ENCODE assay signal across 8 cellular contexts in the genomic region with DNA sequence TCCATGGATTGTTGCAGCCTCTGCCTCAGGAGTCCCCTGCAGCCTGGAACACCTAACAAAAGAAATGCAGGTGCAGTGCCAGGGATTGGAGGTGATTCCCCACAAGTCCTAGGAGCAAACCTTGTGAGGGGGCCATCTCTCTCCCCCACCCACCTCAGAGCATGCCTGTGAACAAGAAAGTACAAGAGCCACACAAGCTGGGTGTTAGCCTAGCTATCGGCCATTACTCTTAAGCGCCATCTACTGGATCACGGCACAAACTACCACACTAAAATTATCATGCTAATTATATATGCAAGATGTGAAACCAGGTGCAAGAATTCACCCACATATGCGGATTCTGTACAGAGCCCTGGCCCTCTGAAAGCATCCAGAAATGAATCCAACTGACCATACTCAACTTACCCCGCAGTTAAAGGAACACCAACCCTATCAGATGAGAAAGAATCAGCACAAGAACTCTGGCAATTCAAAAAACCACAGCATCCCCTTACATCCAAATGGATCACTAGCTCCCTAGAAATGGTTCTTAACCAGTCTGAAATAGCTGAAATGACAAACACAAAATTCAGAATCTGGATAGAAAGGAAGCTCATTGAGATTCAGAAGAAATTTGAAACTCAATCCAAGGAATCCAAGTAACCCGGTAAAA. TPM values are rescaled to one million over a fixed set of nuclear protein-coding genes. Genes with fewer than 3 reads are reported as not detected.
DNase-seq lines count a peak whose midpoint lies in the region; ATAC-seq and TF ChIP-seq lines count a peak whose summit lies in the region.

No MANE protein-coding gene starts in this region.

- H2AFZ ChIP-seq in OCI-LY1 (ENCODE audit: low read length) (no peak overlapping the region), osteoblast (ENCODE audit: low read length) (no peak overlapping the region)

- H4K20me1 ChIP-seq in OCI-LY1 (ENCODE audit: insufficient read depth, low read length) (no peaks in the 10 kb centered on the region), osteoblast (ENCODE audit: insufficient read depth, low read length) (no peaks in the 10 kb centered on the region)

- H3K27me3 ChIP-seq in OCI-LY1 (ENCODE audit: insufficient read depth, low read length) (no peaks in the 10 kb centered on the region), osteoblast (ENCODE audit: insufficient read depth, low read length) (no peaks in the 10 kb centered on the region)

- H3K4me1 ChIP-seq in OCI-LY1 (ENCODE audit: insufficient read depth, low read length, severe bottlenecking): no peaks in the 10 kb centered on the region
- peaks cover 32% of the 10 kb centered on the region for H3K4me1 ChIP-seq in osteoblast (ENCODE audit: insufficient read depth, low read length)

- H3K4me3 ChIP-seq in OCI-LY1 (ENCODE audit: low read depth, low read length, poor library complexity, severe bottlenecking) (no peak overlapping the region), foreskin fibroblast (ENCODE audit: low read depth in 1 of 2, low read length in 2 of 2) (no peak overlapping the region), osteoblast (ENCODE audit: insufficient read depth, low read length) (no peak overlapping the region)

- H3K9me2 ChIP-seq in OCI-LY1 (ENCODE audit: low read depth, low read length): no peaks in the 10 kb centered on the region

- no peaks in the 10 kb centered on the region for H3K79me2 ChIP-seq in OCI-LY1 (ENCODE audit: insufficient read depth, low read length)
- no peaks in the 10 kb centered on the region for H3K79me2 ChIP-seq in osteoblast (ENCODE audit: insufficient read depth, low read length)

- TF ChIP-seq CTCF in OCI-LY1 (IDR thresholded peaks at IDR 0.05; ENCODE audit: low read length) (peak; percentile 79), foreskin fibroblast (IDR thresholded peaks at IDR 0.05; ENCODE audit: low read depth, low read length) (peak; percentile 76), osteoblast (IDR thresholded peaks at IDR 0.05; ENCODE audit: extremely low read depth, low read depth, low read length) (peak; percentile 79)

- no peaks in the 10 kb centered on the region for H3K36me3 ChIP-seq in OCI-LY1 (ENCODE audit: insufficient read depth, low read length)
- H3K36me3 ChIP-seq in osteoblast (ENCODE audit: insufficient read depth, low read length): no peaks in the 10 kb centered on the region

- H3K4me2 ChIP-seq in OCI-LY1 (ENCODE audit: low read length) (no peak overlapping the region), osteoblast (ENCODE audit: insufficient read depth, low read length) (peak overlapping the region; percentile 46)

- H3K27ac ChIP-seq in OCI-LY1 (ENCODE audit: low read depth, low read length, poor library complexity, severe bottlenecking) (no peak overlapping the region), osteoblast (ENCODE audit: low read depth, low read length) (no peak overlapping the region)

- H3K4me1 Mint-ChIP-seq in activated T-cell treated with anti-CD3 and anti-CD28 coated beads, Interleukin-2, amount 50 U/mL, for 72 hours (ENCODE audit: low read depth): peaks cover 8% of the 10 kb centered on the region

- ATAC-seq in GM18909 (IDR thresholded peaks at IDR 0.05; ENCODE audit: poor library complexity, unreplicated experiment): peak; percentile 81
- ATAC-seq in activated T-cell treated with anti-CD3 and anti-CD28 coated beads, Interleukin-2, amount 50 U/mL, for 72 hours (replicated peaks in 1 of 2): peak; percentile 83 to 84
- no peak for ATAC-seq in HG03457 (IDR thresholded peaks at IDR 0.05; ENCODE audit: unreplicated experiment)

- no peak overlapping the region for H3K9ac ChIP-seq in OCI-LY1 (ENCODE audit: low read length)

- DNase-seq in CD1c-positive myeloid dendritic cell (ENCODE audit: extremely low spot score) (peak; percentile 74), HS-5 (ENCODE audit: low read depth) (peak; percentile 45), foreskin fibroblast (peak in 1 of 2 donors; percentile 77), osteoblast (ENCODE audit: insufficient read length, low spot score, missing footprints) (peak; percentile 80)
- peak; percentile 48 to 57 for DNase-seq in activated T-cell treated with anti-CD3 and anti-CD28 coated beads, Interleukin-2, amount 50 U/mL, for 72 hours

- no peak overlapping the region for H3K4me3 Mint-ChIP-seq in activated T-cell treated with anti-CD3 and anti-CD28 coated beads, Interleukin-2, amount 50 U/mL, for 72 hours

- H3K36me3 Mint-ChIP-seq in activated T-cell treated with anti-CD3 and anti-CD28 coated beads, Interleukin-2, amount 50 U/mL, for 72 hours (ENCODE audit: insufficient read depth in 2 of 2): no peaks in the 10 kb centered on the region

- no peaks in the 10 kb centered on the region for H3F3A ChIP-seq in OCI-LY1 (ENCODE audit: insufficient read depth, low read length)

- H3K27ac Mint-ChIP-seq in activated T-cell treated with anti-CD3 and anti-CD28 coated beads, Interleukin-2, amount 50 U/mL, for 72 hours: no peak overlapping the region

- H3K27me3 Mint-ChIP-seq in activated T-cell treated with anti-CD3 and anti-CD28 coated beads, Interleukin-2, amount 50 U/mL, for 72 hours (ENCODE audit: low read depth): peaks cover 15% of the 10 kb centered on the region

- H3K9me3 ChIP-seq in OCI-LY1 (ENCODE audit: low read length) (no peaks in the 10 kb centered on the region), osteoblast (ENCODE audit: low read depth, low read length) (no peaks in the 10 kb centered on the region)

- H3K9me3 Mint-ChIP-seq in activated T-cell treated with anti-CD3 and anti-CD28 coated beads, Interleukin-2, amount 50 U/mL, for 72 hours: no peaks in the 10 kb centered on the region

RNA-seq across cellular contexts. Expression of gene PRSS3, which starts 16.5 kb away (rescaled TPM):
- total RNA-seq in activated T-cell treated with anti-CD3 and anti-CD28 coated beads, Interleukin-2, amount 50 U/mL, for 72 hours: not detected
- 2.2 and 3.5 TPM in 2 replicates for total RNA-seq in osteoblast

RNA-seq across cellular contexts. Expression of gene UBE2R2, which starts 38.1 kb away (rescaled TPM):
- total RNA-seq in activated T-cell treated with anti-CD3 and anti-CD28 coated beads, Interleukin-2, amount 50 U/mL, for 72 hours: 10 to 100 TPM; 58.1 to 59.7 TPM
- total RNA-seq in osteoblast: 21.4 and 22.4 TPM in 2 replicates
